In the genomic region with DNA sequence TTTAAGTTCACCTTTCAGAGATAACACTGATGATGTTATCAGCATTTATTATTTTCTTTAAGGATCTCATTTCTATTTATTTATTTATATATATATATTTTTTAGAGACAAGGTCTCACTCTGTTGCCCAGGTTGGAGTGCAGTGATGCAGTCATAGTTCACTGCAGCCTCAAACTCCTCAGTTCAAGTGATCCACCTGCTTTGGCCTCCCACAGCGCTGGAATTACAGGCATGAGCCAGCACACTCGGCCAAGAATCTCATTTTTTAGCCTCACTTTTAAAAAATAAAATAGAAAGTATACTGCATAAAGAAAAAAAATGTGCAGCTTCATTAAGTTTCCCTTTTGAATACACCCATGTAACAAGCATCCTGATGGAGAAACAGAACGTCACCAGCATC, we compare ENCODE assay signal across 20 cellular contexts. TPM values are rescaled to one million over a fixed set of nuclear protein-coding genes. Genes with fewer than 3 reads are reported as not detected.
A peak's percentile ranks its signal among the peaks of the same experiment; 100 is the strongest.
DNase-seq lines count a peak whose midpoint lies in the region; ATAC-seq and TF ChIP-seq lines count a peak whose summit lies in the region.
"Had no signal": no experiment of that assay in that cellular context is flagged by ENCODE, and none has a peak within 500 bp of the region (broad histone marks: within the 10 kb centered on the region; RNA-seq: fewer than 3 reads in every experiment).

No MANE protein-coding gene starts in this region.

- CTCF ChIA-PET in activated CD8-positive, alpha-beta memory T cell treated with anti-CD3 and anti-CD28 coated beads, Interleukin-2, amount 10 ng/mL, durations not matched to agents 7 days and 5 days (lab: Charles Lee): interaction anchor here (1.0 to 4.7 kb wide), 3 partner anchors 25 to 70 kb away, joined by 3 to 47 read pairs (median 3); no protein-coding TSS in a partner anchor

- ATAC-seq in activated CD8-positive, alpha-beta memory T cell treated with anti-CD3 and anti-CD28 coated beads, Interleukin-2, amount 10 ng/mL, durations not matched to agents 7 days and 5 days: no peak

- peaks cover 10% of the 10 kb centered on the region for H3K4me1 Mint-ChIP-seq in activated CD8-positive, alpha-beta memory T cell treated with anti-CD3 and anti-CD28 coated beads, Interleukin-2, amount 10 ng/mL, durations not matched to agents 7 days and 5 days

- H3K27ac ChIP-seq in coronary artery: no peak overlapping the region
- H3K27ac ChIP-seq in suprapubic skin: peak overlapping the region; percentile 86

- H3K9me3 Mint-ChIP-seq in activated CD8-positive, alpha-beta memory T cell treated with anti-CD3 and anti-CD28 coated beads, Interleukin-2, amount 10 ng/mL, durations not matched to agents 7 days and 5 days (ENCODE audit: low read depth): no peaks in the 10 kb centered on the region
- H3K9me3 Mint-ChIP-seq: CD4-positive, alpha-beta memory T cell; HFFc6 had no signal

- no peak overlapping the region for H3K4me3 ChIP-seq in coronary artery
- H3K4me3 ChIP-seq in suprapubic skin: no peak overlapping the region
- H3K4me3 ChIP-seq: HAP-1 had no signal

- H3K27me3 ChIP-seq in suprapubic skin: peaks cover 3% of the 10 kb centered on the region

- no peaks in the 10 kb centered on the region for H3K36me3 Mint-ChIP-seq in activated CD8-positive, alpha-beta memory T cell treated with anti-CD3 and anti-CD28 coated beads, Interleukin-2, amount 10 ng/mL, durations not matched to agents 7 days and 5 days
- H3K36me3 Mint-ChIP-seq: CD4-positive, alpha-beta memory T cell had no signal

- TF ChIP-seq EP300 in suprapubic skin (IDR thresholded peaks at IDR 0.05): no peak

- peaks cover 17% of the 10 kb centered on the region for H3K4me1 ChIP-seq in suprapubic skin

- no peaks in the 10 kb centered on the region for H3K9me3 ChIP-seq in suprapubic skin
- H3K9me3 ChIP-seq: HAP-1 had no signal

- no peak for TF ChIP-seq POLR2A in suprapubic skin (IDR thresholded peaks at IDR 0.05)

- no peak overlapping the region for H3K27ac Mint-ChIP-seq in activated CD8-positive, alpha-beta memory T cell treated with anti-CD3 and anti-CD28 coated beads, Interleukin-2, amount 10 ng/mL, durations not matched to agents 7 days and 5 days
- H3K27ac Mint-ChIP-seq: HFFc6 had no signal

- no peaks in the 10 kb centered on the region for H3K36me3 ChIP-seq in suprapubic skin
- H3K36me3 ChIP-seq: HAP-1 had no signal

- 36% methylated on average over 3 of the region's 3 CpGs for WGBS in suprapubic skin

- peaks cover 57% of the 10 kb centered on the region for H3K27me3 Mint-ChIP-seq in activated CD8-positive, alpha-beta memory T cell treated with anti-CD3 and anti-CD28 coated beads, Interleukin-2, amount 10 ng/mL, durations not matched to agents 7 days and 5 days

- H3K4me3 Mint-ChIP-seq in activated CD8-positive, alpha-beta memory T cell treated with anti-CD3 and anti-CD28 coated beads, Interleukin-2, amount 10 ng/mL, durations not matched to agents 7 days and 5 days: no peak overlapping the region
- H3K4me3 Mint-ChIP-seq: CD4-positive, alpha-beta memory T cell; HFFc6 had no signal

- no peak for TF ChIP-seq CTCF in coronary artery (IDR thresholded peaks at IDR 0.05)
- TF ChIP-seq CTCF in suprapubic skin (IDR thresholded peaks at IDR 0.05): no peak

- DNase-seq in activated CD8-positive, alpha-beta memory T cell treated with anti-CD3 and anti-CD28 coated beads, Interleukin-2, amount 10 ng/mL, durations not matched to agents 7 days and 5 days: peak; percentile 32
- no peak for DNase-seq in activated CD8-positive, alpha-beta memory T cell treated with anti-CD3 and anti-CD28 coated beads, Interleukin-2, amount 50 U/mL, for 48 hours
- DNase-seq in coronary artery (ENCODE audit: low spot score) (peak; percentile 7), suprapubic skin (ENCODE audit: low spot score in 2 of 2) (peak in 1 of 2 donors; percentile 37), SHP77 treated with DMSO at 0.1 percent for 48 hours (lab: John Stamatoyannopoulos, UW) (no peak), epidermal melanocyte (ENCODE audit: insufficient read length, low spot score) (no peak)
- DNase-seq: C1 segment of cervical spinal cord; Calu3; CD4-positive, alpha-beta memory T cell; COR-L47; DMS53; DMS79 treated with DMSO at 0.1 percent for 48 hours; GF-D8; GOT3; HFFc6 had no signal

RNA-seq across cellular contexts. Expression of gene PLA2G4D, which starts 35.6 kb away (rescaled TPM):
- total RNA-seq in activated CD8-positive, alpha-beta memory T cell treated with anti-CD3 and anti-CD28 coated beads, Interleukin-2, amount 10 ng/mL, durations not matched to agents 7 days and 5 days: not detected
- 10 to 100 TPM; 15.0 to 29.6 (median 24.4) TPM for total RNA-seq in suprapubic skin
- total RNA-seq: A172; A673; Calu3; CD4-positive, alpha-beta memory T cell; Daoy; HFFc6 had no signal

RNA-seq across cellular contexts. Expression of gene PLA2G4E, which starts 37.9 kb away (rescaled TPM):
- under 1 TPM in 1 of 2 experiments, not detected in 1; 0.05 TPM for total RNA-seq in activated CD8-positive, alpha-beta memory T cell treated with anti-CD3 and anti-CD28 coated beads, Interleukin-2, amount 10 ng/mL, durations not matched to agents 7 days and 5 days
- 100 to 1,000 TPM in 1 of 4 donors, 10 to 100 TPM in 3; 47.9 to 129 (median 60.9) TPM for total RNA-seq in suprapubic skin
- total RNA-seq: A172; A673; CD4-positive, alpha-beta memory T cell; Daoy; G401; HFFc6 had no signal

Comparison
In these comparisons a context has a peak if more than half of its experiments do, and no peak if none do; other contexts are left out.
1. DNase-seq: peak in activated CD8-positive, alpha-beta memory T cell treated with anti-CD3 and anti-CD28 coated beads, Interleukin-2, amount 10 ng/mL, durations not matched to agents 7 days and 5 days (single experiment) and coronary artery (single experiment); none in activated CD8-positive, alpha-beta memory T cell treated with anti-CD3 and anti-CD28 coated beads, Interleukin-2, amount 50 U/mL, for 48 hours (single experiment), SHP77 treated with DMSO at 0.1 percent for 48 hours (single experiment) and epidermal melanocyte (single experiment).
2. RNA of gene PLA2G4D, which starts 35.6 kb away (total RNA-seq): 15.0 to 29.6 TPM in suprapubic skin; not detected in activated CD8-positive, alpha-beta memory T cell treated with anti-CD3 and anti-CD28 coated beads, Interleukin-2, amount 10 ng/mL, durations not matched to agents 7 days and 5 days; every median in the first group is over 10 times any median in the second.
3. RNA of gene PLA2G4E, which starts 37.9 kb away (total RNA-seq): 47.9 to 129 TPM in suprapubic skin; 0.05 TPM in activated CD8-positive, alpha-beta memory T cell treated with anti-CD3 and anti-CD28 coated beads, Interleukin-2, amount 10 ng/mL, durations not matched to agents 7 days and 5 days; every median in the first group is over 10 times any median in the second.